In genomic region chrX:45622042-45622423, GRCh38 we compare ENCODE assay signal across 15 cellular contexts.
DNase-seq lines count a peak whose midpoint lies in the region; ATAC-seq and TF ChIP-seq lines count a peak whose summit lies in the region.
"Had no signal": no experiment of that assay in that cellular context is flagged by ENCODE, and none has a peak within 500 bp of the region (broad histone marks: within the 10 kb centered on the region; RNA-seq: fewer than 3 reads in every experiment).

No MANE protein-coding gene starts in this region.

- no peak for TF ChIP-seq CTCF in thoracic aorta (IDR thresholded peaks at IDR 0.05)

- H3K4me3 ChIP-seq in thoracic aorta = no peak overlapping the region
- H3K4me3 ChIP-seq: HAP-1 had no signal

- peaks cover 6 to 34% of the 10 kb centered on the region in 2 donors for H3K36me3 Mint-ChIP-seq in activated T-cell treated with anti-CD3 and anti-CD28 coated beads, Interleukin-2, amount 50 U/mL, for 72 hours (ENCODE audit: insufficient read depth in 2 of 2)

- H3K27ac ChIP-seq in epithelial cell of prostate (peak overlapping the region; percentile 85), thoracic aorta (peak overlapping the region; percentile 82 to 90)

- H3K27ac Mint-ChIP-seq in activated T-cell treated with anti-CD3 and anti-CD28 coated beads, Interleukin-2, amount 50 U/mL, for 72 hours = peak overlapping the region; percentile 84

- no peaks in the 10 kb centered on the region for H3K36me3 ChIP-seq in thoracic aorta
- H3K36me3 ChIP-seq: HAP-1 had no signal

- DNase-seq in activated T-cell treated with anti-CD3 and anti-CD28 coated beads, Interleukin-2, amount 50 U/mL, for 72 hours = no peak
- no peak for DNase-seq in activated T-cell treated with anti-CD3 and anti-CD28 coated beads, Interleukin-2, amount 50 U/mL, for 48 hours
- DNase-seq in epithelial cell of prostate (ENCODE audit: low read depth, low spot score) (no peak), thoracic aorta (ENCODE audit: low spot score) (no peak), GOT3 (lab: John Stamatoyannopoulos, UW) (no peak), dedifferentiated amniotic fluid mesenchymal stem cell (ENCODE audit: extremely low spot score) (no peak)
- DNase-seq: activated CD4-positive, alpha-beta T cell treated with anti-CD3 and anti-CD28 coated beads for 4 hours; activated gamma-delta T cell treated with Interleukin-2 at 50 U/mL for 16 hours; caudate nucleus; NCI-H82; occipital lobe; stimulated activated naive CD4-positive, alpha-beta T cell treated with Interleukin-2 at 50 U/mL for 16 hours had no signal

- peaks cover 7 to 15% of the 10 kb centered on the region in 2 donors for H3K9me3 Mint-ChIP-seq in activated T-cell treated with anti-CD3 and anti-CD28 coated beads, Interleukin-2, amount 50 U/mL, for 72 hours

- H3K4me1 ChIP-seq in thoracic aorta (ENCODE audit: control insufficient read depth in 1 of 2, low read depth in 2 of 2) = peaks cover 7 to 15% of the 10 kb centered on the region in 2 donors
- H3K4me1 ChIP-seq: HAP-1 had no signal

- H3K9me3 ChIP-seq in thoracic aorta = no peaks in the 10 kb centered on the region
- H3K9me3 ChIP-seq: HAP-1 had no signal

- ATAC-seq in activated T-cell treated with anti-CD3 and anti-CD28 coated beads, Interleukin-2, amount 50 U/mL, for 72 hours (replicated peaks in 1 of 2) = peak; percentile 86 to 88
- ATAC-seq in HG03432 (IDR thresholded peaks at IDR 0.05; ENCODE audit: unreplicated experiment) (peak; percentile 39), thoracic aorta (ENCODE audit: insufficient number of reproducible peaks, low FRiP score, low read depth) (no peak), GM21576 (IDR thresholded peaks at IDR 0.05; ENCODE audit: unreplicated experiment) (no peak)

- H3K4me1 Mint-ChIP-seq in activated T-cell treated with anti-CD3 and anti-CD28 coated beads, Interleukin-2, amount 50 U/mL, for 72 hours (ENCODE audit: low read depth) = peaks cover 20% of the 10 kb centered on the region

- H3K4me3 Mint-ChIP-seq in activated T-cell treated with anti-CD3 and anti-CD28 coated beads, Interleukin-2, amount 50 U/mL, for 72 hours = peak overlapping the region; percentile 35 to 72

- H3K27me3 ChIP-seq in thoracic aorta (replicated peaks; ENCODE audit: insufficient read depth) = no peaks in the 10 kb centered on the region

- H3K27me3 Mint-ChIP-seq in activated T-cell treated with anti-CD3 and anti-CD28 coated beads, Interleukin-2, amount 50 U/mL, for 72 hours (ENCODE audit: low read depth) = peaks cover 21% of the 10 kb centered on the region

Comparison
In these comparisons a context has a peak if more than half of its experiments do, and no peak if none do; other contexts are left out.
1. ATAC-seq: peak in activated T-cell treated with anti-CD3 and anti-CD28 coated beads, Interleukin-2, amount 50 U/mL, for 72 hours (2 of 2) and HG03432 (single experiment); none in thoracic aorta (single experiment) and GM21576 (single experiment).